ENCODE assay signal across 20 cellular contexts in the genomic region with DNA sequence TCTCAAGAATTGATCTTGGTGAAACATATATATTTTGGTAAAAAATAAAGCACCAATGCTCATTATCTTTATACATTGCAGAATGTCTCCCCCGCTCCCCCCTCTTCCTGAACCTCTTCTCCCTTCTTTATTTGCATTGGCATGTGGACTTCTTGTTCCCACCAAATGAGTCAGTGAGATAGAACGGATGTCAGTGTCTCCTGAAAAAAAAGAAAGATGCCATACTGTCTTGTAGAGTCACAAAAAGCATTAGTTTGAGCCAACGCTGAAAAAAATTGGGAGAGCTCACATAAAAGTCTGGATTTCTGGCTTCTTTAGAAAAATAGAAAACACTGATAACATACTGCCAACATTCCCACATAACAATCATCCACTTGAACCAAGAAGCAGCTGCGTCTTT. TPM values are rescaled to one million over a fixed set of nuclear protein-coding genes. Genes with fewer than 3 reads are reported as not detected.
A peak's percentile ranks its signal among the peaks of the same experiment; 100 is the strongest.
DNase-seq lines count a peak whose midpoint lies in the region; ATAC-seq, FAIRE-seq and TF ChIP-seq lines count a peak whose summit lies in the region.
"Had no signal": no experiment of that assay in that cellular context is flagged by ENCODE, and none has a peak within 500 bp of the region (broad histone marks: within the 10 kb centered on the region; RNA-seq: fewer than 3 reads in every experiment).

No MANE protein-coding gene starts in this region.

- H3K9ac ChIP-seq in astrocyte (ENCODE audit: low read length): no peak overlapping the region
- H3K9ac ChIP-seq: KMS-11 had no signal

- no peak overlapping the region for H3K4me2 ChIP-seq in astrocyte (ENCODE audit: low read length)
- H3K4me2 ChIP-seq: KMS-11 had no signal

- H3K4me3 Mint-ChIP-seq in HFFc6: peak overlapping the region; percentile 18; the same call in 1 of the 2 replicates
- no peak overlapping the region for H3K4me3 Mint-ChIP-seq in astrocyte (ENCODE audit: unreplicated experiment)
- H3K4me3 Mint-ChIP-seq: CD14-positive monocyte had no signal

- no peak overlapping the region for H2AFZ ChIP-seq in astrocyte (ENCODE audit: low read depth, low read length)

- no peaks in the 10 kb centered on the region for H4K20me1 ChIP-seq in astrocyte (ENCODE audit: insufficient read depth, low read length)

- no peaks in the 10 kb centered on the region for H3K4me1 ChIP-seq in astrocyte (ENCODE audit: insufficient read depth, low read length)
- no peaks in the 10 kb centered on the region for H3K4me1 ChIP-seq in mucosa of descending colon (ENCODE audit: low read depth)

- H3K27ac Mint-ChIP-seq in HFFc6 (no peak overlapping the region), astrocyte (ENCODE audit: unreplicated experiment) (peak overlapping the region; percentile 86)
- H3K27ac Mint-ChIP-seq: CD14-positive monocyte had no signal

- no peaks in the 10 kb centered on the region for H3K9me3 ChIP-seq in astrocyte (ENCODE audit: insufficient read depth, low read depth, low read length)
- H3K9me3 ChIP-seq in mucosa of descending colon: no peaks in the 10 kb centered on the region

- no peak overlapping the region for H3K27ac ChIP-seq in astrocyte (ENCODE audit: low read depth, low read length)
- H3K27ac ChIP-seq: KMS-11 had no signal

- H3K4me3 ChIP-seq in astrocyte (ENCODE audit: insufficient read depth, low read depth, low read length): no peak overlapping the region
- no peak overlapping the region for H3K4me3 ChIP-seq in mucosa of descending colon

- no peaks in the 10 kb centered on the region for H3K79me2 ChIP-seq in astrocyte (ENCODE audit: insufficient read depth, low read length)

- H3K36me3 Mint-ChIP-seq in HFFc6 (ENCODE audit: low read depth): no peaks in the 10 kb centered on the region
- no peaks in the 10 kb centered on the region for H3K36me3 Mint-ChIP-seq in astrocyte (ENCODE audit: low read depth, unreplicated experiment)
- H3K36me3 Mint-ChIP-seq: CD14-positive monocyte had no signal

- H3K4me1 Mint-ChIP-seq in HFFc6 (ENCODE audit: low read depth) (peaks cover 11% of the 10 kb centered on the region), astrocyte (ENCODE audit: low read depth, unreplicated experiment) (peaks cover 9% of the 10 kb centered on the region)
- H3K4me1 Mint-ChIP-seq: CD14-positive monocyte had no signal

- no peak for ATAC-seq in HG03025 (IDR thresholded peaks at IDR 0.05; ENCODE audit: low FRiP score, unreplicated experiment)
- no peak for ATAC-seq in mucosa of descending colon
- ATAC-seq: HCT116, HepG2, PC-3 had no signal

- intact Hi-C loops in mucosa of descending colon (cut with DNase I, micrococcal nuclease): no loop called here

- H3K27me3 ChIP-seq in astrocyte (ENCODE audit: insufficient read depth, low read length): no peaks in the 10 kb centered on the region

- H3K36me3 ChIP-seq in astrocyte (ENCODE audit: insufficient read depth, low read length) (no peaks in the 10 kb centered on the region), mucosa of descending colon (ENCODE audit: low read depth) (no peaks in the 10 kb centered on the region)

- peaks cover 23% of the 10 kb centered on the region for H3K27me3 Mint-ChIP-seq in HFFc6 (ENCODE audit: insufficient read depth)
- H3K27me3 Mint-ChIP-seq in astrocyte (ENCODE audit: low read depth, unreplicated experiment): no peaks in the 10 kb centered on the region

- DNase-seq in Ammon's horn (ENCODE audit: low spot score): peak; percentile 13
- DNase-seq in HFFc6: no peak
- DNase-seq in astrocyte (ENCODE audit: low read depth): peak; percentile 45
- DNase-seq in lung microvascular endothelial cell (ENCODE audit: low read depth in 2 of 2): peak; percentile 2 to 10
- DNase-seq in mucosa of descending colon: no peak
- DNase-seq in NCI-H226: no peak
- DNase-seq in activated gamma-delta T cell (lab: John Stamatoyannopoulos, UW): no peak
- DNase-seq: COR-L47; DMS153; NCI-H1417; NCI-H2029; NCI-H524 treated with DMSO at 0.1 percent for 48 hours; NK-92 treated with Interleukin-12 subunit alpha and Interleukin-12 subunit beta, amount 100 ng/mL, for 24 hours; PC-3 had no signal

- FAIRE-seq in astrocyte (lab: Jason Lieb, UNC): no peak
- FAIRE-seq: A204.1, HepG2 had no signal

- TF ChIP-seq CTCF in HFFc6 (IDR thresholded peaks at IDR 0.05) (no peak), astrocyte (IDR thresholded peaks at IDR 0.05; ENCODE audit: insufficient read depth, low read depth, low read length) (no peak), mucosa of descending colon (IDR thresholded peaks at IDR 0.05) (no peak)

- no peaks in the 10 kb centered on the region for H3K9me3 Mint-ChIP-seq in HFFc6
- H3K9me3 Mint-ChIP-seq in astrocyte (ENCODE audit: unreplicated experiment): no peaks in the 10 kb centered on the region
- H3K9me3 Mint-ChIP-seq: CD14-positive monocyte had no signal

RNA-seq across cellular contexts. Expression of gene STXBP5L, which starts 32.0 kb away (rescaled TPM):
- under 1 TPM in 2 of 6 experiments, not detected in 4; 0.07 to 0.09 TPM for total RNA-seq in HFFc6 (2021; fragmentation: NEBNext Ultra II Directional; extraction: Animal tissue kit (Norgen Biotek cat#: 25700))
- total RNA-seq in astrocyte (1.6 and 2.1 TPM in 2 replicates), lung microvascular endothelial cell (not detected in 2 replicates), mucosa of descending colon (1 to 10 TPM in 1 of 3 donors, under 1 TPM in 2; 0.34 to 7.3 (median 0.61) TPM)
- total RNA-seq: HepG2, PC-3 had no signal

Comparison
In these comparisons a context has a peak if more than half of its experiments do, and no peak if none do; other contexts are left out.
1. DNase-seq: peak in Ammon's horn (single experiment), astrocyte (single experiment) and lung microvascular endothelial cell (2 of 2); none in HFFc6 (single experiment), mucosa of descending colon (0 of 3), NCI-H226 (single experiment) and activated gamma-delta T cell (single experiment).